ENCODE assay signal across 8 cellular contexts in genomic region chr13:42041017-42041683, GRCh38. TPM values are rescaled to one million over a fixed set of nuclear protein-coding genes. Genes with fewer than 3 reads are reported as not detected.
DNase-seq lines count a peak whose midpoint lies in the region; ATAC-seq and TF ChIP-seq lines count a peak whose summit lies in the region.

No MANE protein-coding gene starts in this region.

- H4K20me1 ChIP-seq in neural cell (ENCODE audit: insufficient read depth) = no peaks in the 10 kb centered on the region

- H3K4me3 ChIP-seq in fibroblast of the aortic adventitia (ENCODE audit: low read depth, low read length) = peak overlapping the region; percentile 85
- H3K4me3 ChIP-seq in neural cell (ENCODE audit: low read length) = peak overlapping the region; percentile 83
- peak overlapping the region; percentile 94 for H3K4me3 ChIP-seq in urinary bladder (ENCODE audit: low read depth, low read length)

- H3F3A ChIP-seq in neural cell (ENCODE audit: insufficient read depth, low read length, poor library complexity, severe bottlenecking) = peaks cover 13% of the 10 kb centered on the region

- H3K27me3 ChIP-seq in neural cell (ENCODE audit: insufficient read depth, low read depth, low read length) = peaks cover 19% of the 10 kb centered on the region

- peak overlapping the region; percentile 82 for H3K4me2 ChIP-seq in neural cell (ENCODE audit: low read length)

- H3K9me2 ChIP-seq in neural cell (ENCODE audit: insufficient read depth, low read length) = no peaks in the 10 kb centered on the region

- no peaks in the 10 kb centered on the region for H3K9me3 ChIP-seq in neural cell (ENCODE audit: low read length)

- ATAC-seq in GM18519 (IDR thresholded peaks at IDR 0.05; ENCODE audit: low FRiP score, unreplicated experiment) = peak; percentile 12
- peak; percentile 29 for ATAC-seq in HG03025 (IDR thresholded peaks at IDR 0.05; ENCODE audit: low FRiP score, unreplicated experiment)

- DNase-seq in AG08395 (ENCODE audit: low spot score) (peak; percentile 20), NCI-H526 treated with DMSO at 0.1 percent for 48 hours (lab: John Stamatoyannopoulos, UW) (peak; percentile 78), fibroblast of the aortic adventitia (ENCODE audit: low read depth) (peak; percentile 54)
- peak; percentile 18 for DNase-seq in activated T-helper 9 cell treated with anti-CD3 and anti-CD28 coated beads, Interleukin-2, amount 50 U/mL, for 16 hours (ENCODE audit: low read depth)

- peak overlapping the region; percentile 77 for H3K9ac ChIP-seq in neural cell (ENCODE audit: low read length)

- peak overlapping the region; percentile 30 for H3K27ac ChIP-seq in neural cell (ENCODE audit: low read length)
- H3K27ac ChIP-seq in urinary bladder (ENCODE audit: low read depth) = peak overlapping the region; percentile 76

- TF ChIP-seq EP300 in neural cell (conservative IDR thresholded peaks at IDR 0.05; ENCODE audit: poor library complexity, severe bottlenecking) = no peak

- no peaks in the 10 kb centered on the region for H3K4me1 ChIP-seq in urinary bladder (ENCODE audit: insufficient read depth)

- under 1% methylated on average over 58 of the region's 58 CpGs for WGBS in urinary bladder

- no peak for TF ChIP-seq RAD21 in neural cell (conservative IDR thresholded peaks at IDR 0.05)

- H3K79me2 ChIP-seq in neural cell (replicated peaks; ENCODE audit: insufficient read depth, low read length) = peaks cover 4% of the 10 kb centered on the region

- TF ChIP-seq CTCF in fibroblast of the aortic adventitia (IDR thresholded peaks at IDR 0.05; ENCODE audit: insufficient read depth, low read length) (no peak), neural cell (IDR thresholded peaks at IDR 0.05; ENCODE audit: poor library complexity, severe bottlenecking) (no peak)

- peak overlapping the region; percentile 18 for H2AFZ ChIP-seq in neural cell (ENCODE audit: low read depth, low read length)

- no peaks in the 10 kb centered on the region for H3K36me3 ChIP-seq in neural cell (ENCODE audit: insufficient read depth, low read length)
- H3K36me3 ChIP-seq in urinary bladder (ENCODE audit: insufficient read depth) = no peaks in the 10 kb centered on the region

TF ChIP-seq in neural cell, 6 proteins besides CTCF, POLR2A, EP300 and RAD21:
- peak; percentile 75 for TF ChIP-seq MXI1 (conservative IDR thresholded peaks at IDR 0.05; ENCODE audit: poor library complexity, severe bottlenecking)
- TF ChIP-seq SMC3 (conservative IDR thresholded peaks at IDR 0.05; ENCODE audit: poor library complexity) = no peak
- TF ChIP-seq POLR2AphosphoS5 (IDR thresholded peaks at IDR 0.05) = peak; percentile 26
- TF ChIP-seq, protein P1, sequence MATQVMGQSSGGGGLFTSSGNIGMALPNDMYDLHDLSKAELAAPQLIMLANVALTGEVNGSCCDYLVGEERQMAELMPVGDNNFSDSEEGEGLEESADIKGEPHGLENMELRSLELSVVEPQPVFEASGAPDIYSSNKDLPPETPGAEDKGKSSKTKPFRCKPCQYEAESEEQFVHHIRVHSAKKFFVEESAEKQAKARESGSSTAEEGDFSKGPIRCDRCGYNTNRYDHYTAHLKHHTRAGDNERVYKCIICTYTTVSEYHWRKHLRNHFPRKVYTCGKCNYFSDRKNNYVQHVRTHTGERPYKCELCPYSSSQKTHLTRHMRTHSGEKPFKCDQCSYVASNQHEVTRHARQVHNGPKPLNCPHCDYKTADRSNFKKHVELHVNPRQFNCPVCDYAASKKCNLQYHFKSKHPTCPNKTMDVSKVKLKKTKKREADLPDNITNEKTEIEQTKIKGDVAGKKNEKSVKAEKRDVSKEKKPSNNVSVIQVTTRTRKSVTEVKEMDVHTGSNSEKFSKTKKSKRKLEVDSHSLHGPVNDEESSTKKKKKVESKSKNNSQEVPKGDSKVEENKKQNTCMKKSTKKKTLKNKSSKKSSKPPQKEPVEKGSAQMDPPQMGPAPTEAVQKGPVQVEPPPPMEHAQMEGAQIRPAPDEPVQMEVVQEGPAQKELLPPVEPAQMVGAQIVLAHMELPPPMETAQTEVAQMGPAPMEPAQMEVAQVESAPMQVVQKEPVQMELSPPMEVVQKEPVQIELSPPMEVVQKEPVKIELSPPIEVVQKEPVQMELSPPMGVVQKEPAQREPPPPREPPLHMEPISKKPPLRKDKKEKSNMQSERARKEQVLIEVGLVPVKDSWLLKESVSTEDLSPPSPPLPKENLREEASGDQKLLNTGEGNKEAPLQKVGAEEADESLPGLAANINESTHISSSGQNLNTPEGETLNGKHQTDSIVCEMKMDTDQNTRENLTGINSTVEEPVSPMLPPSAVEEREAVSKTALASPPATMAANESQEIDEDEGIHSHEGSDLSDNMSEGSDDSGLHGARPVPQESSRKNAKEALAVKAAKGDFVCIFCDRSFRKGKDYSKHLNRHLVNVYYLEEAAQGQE (IDR thresholded peaks at IDR 0.05; ENCODE audit: borderline replicate concordance) = peak; percentile 35
- no peak for TF ChIP-seq EZH2 (IDR thresholded peaks at IDR 0.05; ENCODE audit: borderline replicate concordance, insufficient read depth, low read length, poor library complexity, severe bottlenecking)

RNA-seq across cellular contexts. Expression of gene DGKH, which starts 7.3 kb away (rescaled TPM):
- total RNA-seq in fibroblast of the aortic adventitia (ENCODE audit: low replicate concordance) = 17.1 and 26.3 TPM in 2 replicates
- polyA plus RNA-seq in neural cell = 2.9 and 3.5 TPM in 2 replicates
- polyA minus RNA-seq in neural cell = 12.2 and 17.9 TPM in 2 replicates
- 36.4 TPM for total RNA-seq in urinary bladder
- polyA plus RNA-seq in urinary bladder = 3.4 TPM

Comparison
In these comparisons a context has a peak if more than half of its experiments do, and no peak if none do; other contexts are left out.
1. Peak in every context shown above with its lines: DNase-seq, ATAC-seq, H3K4me3 ChIP-seq and H3K27ac ChIP-seq.
2. DNase-seq: peak in every context shown above with its lines; median percentile 78 in NCI-H526 treated with DMSO at 0.1 percent for 48 hours; 54 in fibroblast of the aortic adventitia; 20 in AG08395; 18 in activated T-helper 9 cell treated with anti-CD3 and anti-CD28 coated beads, Interleukin-2, amount 50 U/mL, for 16 hours.